Comparison of ENCODE assay signal across 3 cellular contexts in genomic region chr1:67683736-67684525, GRCh38.
A peak's percentile ranks its signal among the peaks of the same experiment; 100 is the strongest.
TF ChIP-seq lines count a peak whose summit lies in the region.

No MANE protein-coding gene starts in this region.

TF ChIP-seq in SK-N-SH, 30 proteins besides CTCF, POLR2A, EP300 and RAD21 (continued from another document):
- TF ChIP-seq IRF3 (IDR thresholded peaks at IDR 0.05; ENCODE audit: low read depth, low read length): no peak
- TF ChIP-seq MAX (IDR thresholded peaks at IDR 0.05; ENCODE audit: low read depth): peak; percentile 47; the same call in 1 of the 2 replicates
- TF ChIP-seq EZH2phosphoT487 (IDR thresholded peaks at IDR 0.05; ENCODE audit: borderline replicate concordance, low read depth): no peak
- no peak for TF ChIP-seq YY1 (IDR thresholded peaks at IDR 0.05; ENCODE audit: low read depth)
- no peak for TF ChIP-seq RFX5 (IDR thresholded peaks at IDR 0.05; ENCODE audit: low read length)
- TF ChIP-seq TCF12 (IDR thresholded peaks at IDR 0.05): peak; percentile 7; the same call in 1 of the 2 replicates

TF ChIP-seq in SK-N-SH treated with all-trans-retinoic acid at 6 μM for 48 hours, 23 proteins besides CTCF, POLR2A, EP300 and RAD21 (continued from another document):
- TF ChIP-seq OSR1 (CRISPR knock-in tag; IDR thresholded peaks at IDR 0.05): no peak
- no peak for TF ChIP-seq POU6F1 (CRISPR knock-in tag; IDR thresholded peaks at IDR 0.05; ENCODE audit: borderline replicate concordance, low read depth)
- TF ChIP-seq ZNF565 (CRISPR knock-in tag; conservative IDR thresholded peaks at IDR 0.05; ENCODE audit: low read depth): no peak
- no peak for TF ChIP-seq TOX (CRISPR knock-in tag; IDR thresholded peaks at IDR 0.05; ENCODE audit: borderline replicate concordance)
- TF ChIP-seq RARB (CRISPR knock-in tag; IDR thresholded peaks at IDR 0.05): no peak
- TF ChIP-seq CSDC2 (CRISPR knock-in tag; IDR thresholded peaks at IDR 0.05): no peak
- TF ChIP-seq ZNF8 (CRISPR knock-in tag; IDR thresholded peaks at IDR 0.05): no peak
- no peak for TF ChIP-seq ZFP30 (CRISPR knock-in tag; IDR thresholded peaks at IDR 0.05)
- no peak for TF ChIP-seq TCF4 (CRISPR knock-in tag; IDR thresholded peaks at IDR 0.05; ENCODE audit: borderline replicate concordance)
- no peak for TF ChIP-seq SNAI2 (CRISPR knock-in tag; IDR thresholded peaks at IDR 0.05)
- no peak for TF ChIP-seq GLIS3 (CRISPR knock-in tag; IDR thresholded peaks at IDR 0.05)
- TF ChIP-seq ZNF70 (CRISPR knock-in tag; IDR thresholded peaks at IDR 0.05): no peak
- no peak for TF ChIP-seq CREB5 (CRISPR knock-in tag; IDR thresholded peaks at IDR 0.05; ENCODE audit: low read depth)

TF ChIP-seq in endothelial cell of umbilical vein, 7 proteins besides CTCF, POLR2A, EP300 and RAD21:
- TF ChIP-seq MAX (IDR thresholded peaks at IDR 0.05; ENCODE audit: insufficient read depth, insufficient read length) (no peak), EZH2 (IDR thresholded peaks at IDR 0.05; ENCODE audit: borderline replicate concordance, low read depth, low read length, severe bottlenecking) (no peak), FOS (IDR thresholded peaks at IDR 0.05; ENCODE audit: borderline replicate concordance, insufficient read depth, low read length) (peak; percentile 37), JUN (IDR thresholded peaks at IDR 0.05; ENCODE audit: borderline replicate concordance, insufficient read depth, insufficient read length, low read depth) (peak; percentile 12), POLR2AphosphoS5 (IDR thresholded peaks at IDR 0.05; ENCODE audit: insufficient read depth, low read depth, low read length) (no peak), MYC (IDR thresholded peaks at IDR 0.05; ENCODE audit: low read depth, low read length) (no peak)
